8 cellular contexts compared by ENCODE assay signal in genomic region chr16:27268376-27269299, GRCh38. TPM values are rescaled to one million over a fixed set of nuclear protein-coding genes. Genes with fewer than 3 reads are reported as not detected.
A peak's percentile ranks its signal among the peaks of the same experiment; 100 is the strongest.
DNase-seq lines count a peak whose midpoint lies in the region; ATAC-seq and TF ChIP-seq lines count a peak whose summit lies in the region.

A gene with protein sequence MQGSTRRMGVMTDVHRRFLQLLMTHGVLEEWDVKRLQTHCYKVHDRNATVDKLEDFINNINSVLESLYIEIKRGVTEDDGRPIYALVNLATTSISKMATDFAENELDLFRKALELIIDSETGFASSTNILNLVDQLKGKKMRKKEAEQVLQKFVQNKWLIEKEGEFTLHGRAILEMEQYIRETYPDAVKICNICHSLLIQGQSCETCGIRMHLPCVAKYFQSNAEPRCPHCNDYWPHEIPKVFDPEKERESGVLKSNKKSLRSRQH (minus strand): TSS chr16:27268772. CDS start chr16:27257570, 11,202 bp downstream.

- H3K4me3 ChIP-seq in AG04449 (ENCODE audit: low read depth, low read length) (peak within 1 kb of the TSS; percentile 87), cardiac fibroblast (replicated peaks in 1 of 2; ENCODE audit: low read depth in 2 of 2, low read length in 2 of 2) (peak within 1 kb of the TSS; percentile 71 to 89)

- CTCF ChIA-PET in AG04449 (lab: Yijun Ruan, JAX), result interaction anchor here (1.2 to 1.3 kb wide), 2 partner anchors 14 to 97 kb away, joined by 4 read pairs; no protein-coding TSS in a partner anchor
- CTCF ChIA-PET in WTC11 (lab: Charles Lee), result interaction anchor here (0.7 kb wide), 1 partner anchor 183 kb away, joined by 3 read pairs; no protein-coding TSS in a partner anchor

- TF ChIP-seq CTCF in AG04449 (IDR thresholded peaks at IDR 0.05; ENCODE audit: insufficient read depth, low read length, missing control alignments) (peak; percentile 42), WTC11 (IDR thresholded peaks at IDR 0.05) (no peak), cardiac fibroblast (IDR thresholded peaks at IDR 0.05; ENCODE audit: low read depth, low read length) (peak; percentile 33)

- H3K36me3 Mint-ChIP-seq in WTC11, result peaks cover 4% of the 10 kb centered on the region; the same call in 1 of the 2 replicates
- H3K36me3 Mint-ChIP-seq in immature natural killer cell, result no peaks in the 10 kb centered on the region

- H3K27ac Mint-ChIP-seq in WTC11, result peak within 1 kb of the TSS; percentile 69
- peak within 1 kb of the TSS; percentile 96 to 99 (median 99) for H3K27ac Mint-ChIP-seq in immature natural killer cell

- DNase-seq in AG04449 (ENCODE audit: low read depth, low spot score), result peak; percentile 74
- peak; percentile 73 for DNase-seq in NCI-H2196 treated with DMSO at 0.1 percent for 48 hours (lab: John Stamatoyannopoulos, UW; ENCODE audit: unreplicated experiment)
- DNase-seq in WTC11 (ENCODE audit: low spot score), result peak; percentile 96
- peak; percentile 97 for DNase-seq in cardiac fibroblast (ENCODE audit: low read depth in 2 of 2)
- DNase-seq in immature natural killer cell, result peak; percentile 96 to 97 (median 96)
- peak; percentile 92 for DNase-seq in smooth muscle cell of the brain vasculature (ENCODE audit: low read depth, low spot score)

- H3K9me3 Mint-ChIP-seq in WTC11 (peaks cover 4% of the 10 kb centered on the region), immature natural killer cell (no peaks in the 10 kb centered on the region)

- peak within 1 kb of the TSS; percentile 81 for H3K4me3 Mint-ChIP-seq in WTC11
- H3K4me3 Mint-ChIP-seq in immature natural killer cell, result peak within 1 kb of the TSS; percentile 96 to 99 (median 98)

- H3K4me1 Mint-ChIP-seq in WTC11, result peaks cover 16% of the 10 kb centered on the region
- H3K4me1 Mint-ChIP-seq in immature natural killer cell, result peaks cover 31 to 50% of the 10 kb centered on the region in 2 donors

- peaks cover 4% of the 10 kb centered on the region for H3K27me3 Mint-ChIP-seq in WTC11 (ENCODE audit: low read depth)
- H3K27me3 Mint-ChIP-seq in immature natural killer cell (ENCODE audit: low read depth in 3 of 3), result peaks cover 3 to 5% (median 5%) of the 10 kb centered on the region in 3 donors

- POLR2A ChIA-PET in AG04449 (lab: Yijun Ruan, JAX) (interaction anchor here (0.5 kb wide), 1 partner anchor 32 kb away, joined by 3 read pairs; no protein-coding TSS in a partner anchor), WTC11 (lab: Charles Lee) (no interaction called here)

- ATAC-seq in GM18868 (IDR thresholded peaks at IDR 0.05; ENCODE audit: unreplicated experiment) (peak; percentile 94), HG03108 (IDR thresholded peaks at IDR 0.05; ENCODE audit: unreplicated experiment) (peak; percentile 92), WTC11 (peak; percentile 95)

TF ChIP-seq in WTC11, 78 proteins besides CTCF, POLR2A, EP300 and RAD21 (continues in another document):
- TF ChIP-seq GRHL2 (CRISPR knock-in tag; IDR thresholded peaks at IDR 0.05; ENCODE audit: insufficient replicate concordance, severe bottlenecking) (no peak), ATF1 (CRISPR knock-in tag; IDR thresholded peaks at IDR 0.05) (no peak), ZNF671 (CRISPR knock-in tag; IDR thresholded peaks at IDR 0.05) (no peak), ZNF423 (CRISPR knock-in tag; IDR thresholded peaks at IDR 0.05) (no peak), MXD4 (CRISPR knock-in tag; IDR thresholded peaks at IDR 0.05; ENCODE audit: borderline replicate concordance) (no peak), SP1 (CRISPR knock-in tag; conservative IDR thresholded peaks at IDR 0.05) (no peak), OVOL2 (CRISPR knock-in tag; IDR thresholded peaks at IDR 0.05; ENCODE audit: borderline replicate concordance) (no peak), NFYB (CRISPR knock-in tag; conservative IDR thresholded peaks at IDR 0.05; ENCODE audit: low read depth) (peak; percentile 81), IRF2 (CRISPR knock-in tag; IDR thresholded peaks at IDR 0.05; ENCODE audit: borderline replicate concordance, low read depth) (no peak), E2F1 (CRISPR knock-in tag; IDR thresholded peaks at IDR 0.05) (no peak), FOXP1 (CRISPR knock-in tag; IDR thresholded peaks at IDR 0.05; ENCODE audit: borderline replicate concordance) (0 out of 2 replicates have a peak, but pooled peaks have one; percentile 35), ELF4 (CRISPR knock-in tag; IDR thresholded peaks at IDR 0.05; ENCODE audit: low read depth) (no peak), ZNF263 (CRISPR knock-in tag; IDR thresholded peaks at IDR 0.05; ENCODE audit: low read depth) (no peak), ETV6 (CRISPR knock-in tag; IDR thresholded peaks at IDR 0.05) (no peak)
- TF ChIP-seq, protein P1, sequence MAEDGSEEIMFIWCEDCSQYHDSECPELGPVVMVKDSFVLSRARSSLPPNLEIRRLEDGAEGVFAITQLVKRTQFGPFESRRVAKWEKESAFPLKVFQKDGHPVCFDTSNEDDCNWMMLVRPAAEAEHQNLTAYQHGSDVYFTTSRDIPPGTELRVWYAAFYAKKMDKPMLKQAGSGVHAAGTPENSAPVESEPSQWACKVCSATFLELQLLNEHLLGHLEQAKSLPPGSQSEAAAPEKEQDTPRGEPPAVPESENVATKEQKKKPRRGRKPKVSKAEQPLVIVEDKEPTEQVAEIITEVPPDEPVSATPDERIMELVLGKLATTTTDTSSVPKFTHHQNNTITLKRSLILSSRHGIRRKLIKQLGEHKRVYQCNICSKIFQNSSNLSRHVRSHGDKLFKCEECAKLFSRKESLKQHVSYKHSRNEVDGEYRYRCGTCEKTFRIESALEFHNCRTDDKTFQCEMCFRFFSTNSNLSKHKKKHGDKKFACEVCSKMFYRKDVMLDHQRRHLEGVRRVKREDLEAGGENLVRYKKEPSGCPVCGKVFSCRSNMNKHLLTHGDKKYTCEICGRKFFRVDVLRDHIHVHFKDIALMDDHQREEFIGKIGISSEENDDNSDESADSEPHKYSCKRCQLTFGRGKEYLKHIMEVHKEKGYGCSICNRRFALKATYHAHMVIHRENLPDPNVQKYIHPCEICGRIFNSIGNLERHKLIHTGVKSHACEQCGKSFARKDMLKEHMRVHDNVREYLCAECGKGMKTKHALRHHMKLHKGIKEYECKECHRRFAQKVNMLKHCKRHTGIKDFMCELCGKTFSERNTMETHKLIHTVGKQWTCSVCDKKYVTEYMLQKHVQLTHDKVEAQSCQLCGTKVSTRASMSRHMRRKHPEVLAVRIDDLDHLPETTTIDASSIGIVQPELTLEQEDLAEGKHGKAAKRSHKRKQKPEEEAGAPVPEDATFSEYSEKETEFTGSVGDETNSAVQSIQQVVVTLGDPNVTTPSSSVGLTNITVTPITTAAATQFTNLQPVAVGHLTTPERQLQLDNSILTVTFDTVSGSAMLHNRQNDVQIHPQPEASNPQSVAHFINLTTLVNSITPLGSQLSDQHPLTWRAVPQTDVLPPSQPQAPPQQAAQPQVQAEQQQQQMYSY (CRISPR knock-in tag; IDR thresholded peaks at IDR 0.05), result no peak
- TF ChIP-seq, protein P2, sequence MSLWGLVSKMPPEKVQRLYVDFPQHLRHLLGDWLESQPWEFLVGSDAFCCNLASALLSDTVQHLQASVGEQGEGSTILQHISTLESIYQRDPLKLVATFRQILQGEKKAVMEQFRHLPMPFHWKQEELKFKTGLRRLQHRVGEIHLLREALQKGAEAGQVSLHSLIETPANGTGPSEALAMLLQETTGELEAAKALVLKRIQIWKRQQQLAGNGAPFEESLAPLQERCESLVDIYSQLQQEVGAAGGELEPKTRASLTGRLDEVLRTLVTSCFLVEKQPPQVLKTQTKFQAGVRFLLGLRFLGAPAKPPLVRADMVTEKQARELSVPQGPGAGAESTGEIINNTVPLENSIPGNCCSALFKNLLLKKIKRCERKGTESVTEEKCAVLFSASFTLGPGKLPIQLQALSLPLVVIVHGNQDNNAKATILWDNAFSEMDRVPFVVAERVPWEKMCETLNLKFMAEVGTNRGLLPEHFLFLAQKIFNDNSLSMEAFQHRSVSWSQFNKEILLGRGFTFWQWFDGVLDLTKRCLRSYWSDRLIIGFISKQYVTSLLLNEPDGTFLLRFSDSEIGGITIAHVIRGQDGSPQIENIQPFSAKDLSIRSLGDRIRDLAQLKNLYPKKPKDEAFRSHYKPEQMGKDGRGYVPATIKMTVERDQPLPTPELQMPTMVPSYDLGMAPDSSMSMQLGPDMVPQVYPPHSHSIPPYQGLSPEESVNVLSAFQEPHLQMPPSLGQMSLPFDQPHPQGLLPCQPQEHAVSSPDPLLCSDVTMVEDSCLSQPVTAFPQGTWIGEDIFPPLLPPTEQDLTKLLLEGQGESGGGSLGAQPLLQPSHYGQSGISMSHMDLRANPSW (CRISPR knock-in tag; conservative IDR thresholded peaks at IDR 0.05; ENCODE audit: low read depth), result no peak
- TF ChIP-seq, protein P3, sequence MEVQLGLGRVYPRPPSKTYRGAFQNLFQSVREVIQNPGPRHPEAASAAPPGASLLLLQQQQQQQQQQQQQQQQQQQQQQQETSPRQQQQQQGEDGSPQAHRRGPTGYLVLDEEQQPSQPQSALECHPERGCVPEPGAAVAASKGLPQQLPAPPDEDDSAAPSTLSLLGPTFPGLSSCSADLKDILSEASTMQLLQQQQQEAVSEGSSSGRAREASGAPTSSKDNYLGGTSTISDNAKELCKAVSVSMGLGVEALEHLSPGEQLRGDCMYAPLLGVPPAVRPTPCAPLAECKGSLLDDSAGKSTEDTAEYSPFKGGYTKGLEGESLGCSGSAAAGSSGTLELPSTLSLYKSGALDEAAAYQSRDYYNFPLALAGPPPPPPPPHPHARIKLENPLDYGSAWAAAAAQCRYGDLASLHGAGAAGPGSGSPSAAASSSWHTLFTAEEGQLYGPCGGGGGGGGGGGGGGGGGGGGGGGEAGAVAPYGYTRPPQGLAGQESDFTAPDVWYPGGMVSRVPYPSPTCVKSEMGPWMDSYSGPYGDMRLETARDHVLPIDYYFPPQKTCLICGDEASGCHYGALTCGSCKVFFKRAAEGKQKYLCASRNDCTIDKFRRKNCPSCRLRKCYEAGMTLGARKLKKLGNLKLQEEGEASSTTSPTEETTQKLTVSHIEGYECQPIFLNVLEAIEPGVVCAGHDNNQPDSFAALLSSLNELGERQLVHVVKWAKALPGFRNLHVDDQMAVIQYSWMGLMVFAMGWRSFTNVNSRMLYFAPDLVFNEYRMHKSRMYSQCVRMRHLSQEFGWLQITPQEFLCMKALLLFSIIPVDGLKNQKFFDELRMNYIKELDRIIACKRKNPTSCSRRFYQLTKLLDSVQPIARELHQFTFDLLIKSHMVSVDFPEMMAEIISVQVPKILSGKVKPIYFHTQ (CRISPR knock-in tag; IDR thresholded peaks at IDR 0.05), result no peak

RNA-seq across cellular contexts. Expression of the gene that starts here (rescaled TPM):
- 29.4 to 44.8 TPM (median 43.8 TPM) in 3 replicates for total RNA-seq in WTC11 (2021)
- polyA plus RNA-seq in immature natural killer cell, result 100 to 1,000 TPM; 133 to 162 (median 148) TPM

Comparison
In these comparisons a context has a peak if more than half of its experiments do, and no peak if none do; other contexts are left out.
1. Peak in every context shown above with its lines: DNase-seq, ATAC-seq and H3K4me3 ChIP-seq.